ENCODE assay signal across 1 cellular context in the genomic region with DNA sequence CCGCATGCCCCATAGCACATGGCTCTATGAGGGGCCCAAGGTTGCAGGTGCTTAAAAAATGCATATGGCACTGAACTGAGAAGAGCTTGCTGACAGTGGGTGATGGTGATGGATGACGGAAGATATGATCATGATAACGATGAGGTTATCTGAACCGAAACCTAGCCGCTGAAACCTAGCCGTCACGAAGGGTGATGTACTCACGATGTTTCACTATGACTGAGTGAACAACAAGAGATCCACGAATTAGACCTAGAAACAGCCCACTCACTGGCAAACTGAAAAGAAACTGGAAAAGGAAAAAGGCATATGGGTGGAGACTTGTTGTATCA.
TF ChIP-seq lines count a peak whose summit lies in the region.

No MANE protein-coding gene starts in this region.

TF ChIP-seq in GM12878, 131 proteins besides CTCF, POLR2A, EP300 and RAD21 (continued from another document and continues in another):
- peak; percentile 13; the same call in 1 of the 2 replicates for TF ChIP-seq ZNF687 (IDR thresholded peaks at IDR 0.05)
- TF ChIP-seq RBBP5 (conservative IDR thresholded peaks at IDR 0.05): no peak
- TF ChIP-seq, protein P1, sequence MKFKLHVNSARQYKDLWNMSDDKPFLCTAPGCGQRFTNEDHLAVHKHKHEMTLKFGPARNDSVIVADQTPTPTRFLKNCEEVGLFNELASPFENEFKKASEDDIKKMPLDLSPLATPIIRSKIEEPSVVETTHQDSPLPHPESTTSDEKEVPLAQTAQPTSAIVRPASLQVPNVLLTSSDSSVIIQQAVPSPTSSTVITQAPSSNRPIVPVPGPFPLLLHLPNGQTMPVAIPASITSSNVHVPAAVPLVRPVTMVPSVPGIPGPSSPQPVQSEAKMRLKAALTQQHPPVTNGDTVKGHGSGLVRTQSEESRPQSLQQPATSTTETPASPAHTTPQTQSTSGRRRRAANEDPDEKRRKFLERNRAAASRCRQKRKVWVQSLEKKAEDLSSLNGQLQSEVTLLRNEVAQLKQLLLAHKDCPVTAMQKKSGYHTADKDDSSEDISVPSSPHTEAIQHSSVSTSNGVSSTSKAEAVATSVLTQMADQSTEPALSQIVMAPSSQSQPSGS (IDR thresholded peaks at IDR 0.05; ENCODE audit: low read length): peak; percentile 98
- TF ChIP-seq DPF2 (IDR thresholded peaks at IDR 0.05): peak; percentile 98
- no peak for TF ChIP-seq RELA (IDR thresholded peaks at IDR 0.05; ENCODE audit: borderline replicate concordance, partially characterized antibody)
- TF ChIP-seq NRF1 (conservative IDR thresholded peaks at IDR 0.05; ENCODE audit: low read depth, low read length): no peak
- no peak for TF ChIP-seq SMAD5 (IDR thresholded peaks at IDR 0.05; ENCODE audit: low read depth)
- no peak for TF ChIP-seq FOS (IDR thresholded peaks at IDR 0.05; ENCODE audit: borderline replicate concordance, extremely low read depth, insufficient read length)
- no peak for TF ChIP-seq MEF2B (IDR thresholded peaks at IDR 0.05; ENCODE audit: partially characterized antibody, poor library complexity, severe bottlenecking)
- no peak for TF ChIP-seq HCFC1 (IDR thresholded peaks at IDR 0.05; ENCODE audit: low read length)
- TF ChIP-seq E2F8 (IDR thresholded peaks at IDR 0.05; ENCODE audit: low read depth, partially characterized antibody): no peak
- peak; percentile 65 for TF ChIP-seq MTA3 (IDR thresholded peaks at IDR 0.05; ENCODE audit: borderline replicate concordance, low read length)
- TF ChIP-seq HDGF (IDR thresholded peaks at IDR 0.05): no peak
- TF ChIP-seq SMARCA5 (IDR thresholded peaks at IDR 0.05): no peak
- TF ChIP-seq IRF4 (IDR thresholded peaks at IDR 0.05; ENCODE audit: low read depth, low read length): peak; percentile 99
- no peak for TF ChIP-seq ZNF384 (IDR thresholded peaks at IDR 0.05; ENCODE audit: borderline replicate concordance, low read depth, low read length)
- no peak for TF ChIP-seq HDAC2 (IDR thresholded peaks at IDR 0.05)
- no peak for TF ChIP-seq SIN3A (IDR thresholded peaks at IDR 0.05; ENCODE audit: low read depth, low read length)
- TF ChIP-seq IRF5 (IDR thresholded peaks at IDR 0.05; ENCODE audit: borderline replicate concordance): no peak
- TF ChIP-seq TAF1 (IDR thresholded peaks at IDR 0.05; ENCODE audit: borderline replicate concordance, low read depth, low read length): no peak
- no peak for TF ChIP-seq PRDM15 (CRISPR knock-in tag; IDR thresholded peaks at IDR 0.05)
- TF ChIP-seq, protein P2, sequence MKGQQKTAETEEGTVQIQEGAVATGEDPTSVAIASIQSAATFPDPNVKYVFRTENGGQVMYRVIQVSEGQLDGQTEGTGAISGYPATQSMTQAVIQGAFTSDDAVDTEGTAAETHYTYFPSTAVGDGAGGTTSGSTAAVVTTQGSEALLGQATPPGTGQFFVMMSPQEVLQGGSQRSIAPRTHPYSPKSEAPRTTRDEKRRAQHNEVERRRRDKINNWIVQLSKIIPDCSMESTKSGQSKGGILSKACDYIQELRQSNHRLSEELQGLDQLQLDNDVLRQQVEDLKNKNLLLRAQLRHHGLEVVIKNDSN (IDR thresholded peaks at IDR 0.05; ENCODE audit: borderline replicate concordance, extremely low read length, insufficient read depth, low read depth, low read length): no peak
- TF ChIP-seq TBL1XR1 (IDR thresholded peaks at IDR 0.05; ENCODE audit: low read depth, low read length): peak; percentile 77; the same call in 1 of the 2 replicates
- peak; percentile 92 for TF ChIP-seq CBFB (IDR thresholded peaks at IDR 0.05; ENCODE audit: low read depth)
- no peak for TF ChIP-seq ZNF274 (IDR thresholded peaks at IDR 0.05; ENCODE audit: insufficient read depth, insufficient read length)
- no peak for TF ChIP-seq BRCA1 (IDR thresholded peaks at IDR 0.05; ENCODE audit: low read depth, low read length)
- TF ChIP-seq TCF3 (IDR thresholded peaks at IDR 0.05; ENCODE audit: borderline replicate concordance, insufficient read depth, low read depth, low read length): peak; percentile 92; the same call in 1 of the 2 replicates
- TF ChIP-seq LARP7 (IDR thresholded peaks at IDR 0.05): no peak
- TF ChIP-seq PAX5 (IDR thresholded peaks at IDR 0.05; ENCODE audit: borderline replicate concordance, low read depth, low read length): peak; percentile 96
- TF ChIP-seq, protein P3, sequence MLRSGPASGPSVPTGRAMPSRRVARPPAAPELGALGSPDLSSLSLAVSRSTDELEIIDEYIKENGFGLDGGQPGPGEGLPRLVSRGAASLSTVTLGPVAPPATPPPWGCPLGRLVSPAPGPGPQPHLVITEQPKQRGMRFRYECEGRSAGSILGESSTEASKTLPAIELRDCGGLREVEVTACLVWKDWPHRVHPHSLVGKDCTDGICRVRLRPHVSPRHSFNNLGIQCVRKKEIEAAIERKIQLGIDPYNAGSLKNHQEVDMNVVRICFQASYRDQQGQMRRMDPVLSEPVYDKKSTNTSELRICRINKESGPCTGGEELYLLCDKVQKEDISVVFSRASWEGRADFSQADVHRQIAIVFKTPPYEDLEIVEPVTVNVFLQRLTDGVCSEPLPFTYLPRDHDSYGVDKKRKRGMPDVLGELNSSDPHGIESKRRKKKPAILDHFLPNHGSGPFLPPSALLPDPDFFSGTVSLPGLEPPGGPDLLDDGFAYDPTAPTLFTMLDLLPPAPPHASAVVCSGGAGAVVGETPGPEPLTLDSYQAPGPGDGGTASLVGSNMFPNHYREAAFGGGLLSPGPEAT (IDR thresholded peaks at IDR 0.05; ENCODE audit: low read depth): peak; percentile 69
- TF ChIP-seq IKZF1 (conservative IDR thresholded peaks at IDR 0.05): peak; percentile 97
- peak; percentile 98 for TF ChIP-seq NFIC (IDR thresholded peaks at IDR 0.05; ENCODE audit: low read depth, low read length)
- TF ChIP-seq, protein P4, sequence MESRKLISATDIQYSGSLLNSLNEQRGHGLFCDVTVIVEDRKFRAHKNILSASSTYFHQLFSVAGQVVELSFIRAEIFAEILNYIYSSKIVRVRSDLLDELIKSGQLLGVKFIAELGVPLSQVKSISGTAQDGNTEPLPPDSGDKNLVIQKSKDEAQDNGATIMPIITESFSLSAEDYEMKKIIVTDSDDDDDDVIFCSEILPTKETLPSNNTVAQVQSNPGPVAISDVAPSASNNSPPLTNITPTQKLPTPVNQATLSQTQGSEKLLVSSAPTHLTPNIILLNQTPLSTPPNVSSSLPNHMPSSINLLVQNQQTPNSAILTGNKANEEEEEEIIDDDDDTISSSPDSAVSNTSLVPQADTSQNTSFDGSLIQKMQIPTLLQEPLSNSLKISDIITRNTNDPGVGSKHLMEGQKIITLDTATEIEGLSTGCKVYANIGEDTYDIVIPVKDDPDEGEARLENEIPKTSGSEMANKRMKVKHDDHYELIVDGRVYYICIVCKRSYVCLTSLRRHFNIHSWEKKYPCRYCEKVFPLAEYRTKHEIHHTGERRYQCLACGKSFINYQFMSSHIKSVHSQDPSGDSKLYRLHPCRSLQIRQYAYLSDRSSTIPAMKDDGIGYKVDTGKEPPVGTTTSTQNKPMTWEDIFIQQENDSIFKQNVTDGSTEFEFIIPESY (IDR thresholded peaks at IDR 0.05): no peak
- TF ChIP-seq STAT1 (conservative IDR thresholded peaks at IDR 0.05): no peak
- peak; percentile 100 for TF ChIP-seq BCL11A (IDR thresholded peaks at IDR 0.05; ENCODE audit: low read depth, low read length)
- TF ChIP-seq PAX8 (IDR thresholded peaks at IDR 0.05): no peak
- TF ChIP-seq BHLHE40 (IDR thresholded peaks at IDR 0.05; ENCODE audit: borderline replicate concordance in 1 of 2, low read depth in 2 of 2, low read length in 1 of 2): peak; percentile 72 to 76; a peak in 3 of 4 replicates
- TF ChIP-seq NFYA (IDR thresholded peaks at IDR 0.05; ENCODE audit: borderline replicate concordance, low read depth, low read length): no peak
- TF ChIP-seq MYB (IDR thresholded peaks at IDR 0.05; ENCODE audit: borderline replicate concordance, low read depth, low read length): 0 out of 2 replicates have a peak, but pooled peaks have one; percentile 46
- peak; percentile 99 for TF ChIP-seq CREM (IDR thresholded peaks at IDR 0.05; ENCODE audit: low read depth)
- no peak for TF ChIP-seq ATF3 (IDR thresholded peaks at IDR 0.05; ENCODE audit: borderline replicate concordance, extremely low read depth, low read depth, low read length)
- no peak for TF ChIP-seq ASH2L (IDR thresholded peaks at IDR 0.05; ENCODE audit: borderline replicate concordance, low read depth)
